ENCODE assay signal across 8 cellular contexts in genomic region chr12:65156366-65156831, GRCh38.
DNase-seq lines count a peak whose midpoint lies in the region; ATAC-seq and TF ChIP-seq lines count a peak whose summit lies in the region.

No MANE protein-coding gene starts in this region.

- DNase-seq in GM10248 (ENCODE audit: extremely low spot score): peak; percentile 48
- no peak for DNase-seq in NCI-H1105 treated with DMSO at 0.1 percent for 48 hours (lab: John Stamatoyannopoulos, UW)
- no peak for DNase-seq in kidney glomerular epithelial cell (lab: John Stamatoyannopoulos, UW)
- no peak for DNase-seq in NCI-H526 treated with DMSO at 0.1 percent for 48 hours (lab: John Stamatoyannopoulos, UW)
- no peak for DNase-seq in NCI-H446 (lab: John Stamatoyannopoulos, UW)

- peak overlapping the region; percentile 49 for H3K4me3 Mint-ChIP-seq in activated naive CD8-positive, alpha-beta T cell

- H3K27me3 Mint-ChIP-seq in activated naive CD8-positive, alpha-beta T cell: peaks cover 14% of the 10 kb centered on the region

- peaks cover 17% of the 10 kb centered on the region for H3K4me1 Mint-ChIP-seq in activated naive CD8-positive, alpha-beta T cell (ENCODE audit: low read depth)

- H3K9me3 Mint-ChIP-seq in activated naive CD8-positive, alpha-beta T cell (ENCODE audit: low read depth): no peaks in the 10 kb centered on the region

- CTCF ChIA-PET in GM10248 (lab: Yijun Ruan, JAX): interaction anchor here (1.1 to 2.5 kb wide), 6 partner anchors 13 to 361 kb away, joined by 3 to 12 read pairs (median 4); partner anchors contain the start of gene LEMD3

- POLR2A ChIA-PET in GM10248 (lab: Yijun Ruan, JAX): interaction anchor here (1.6 kb wide), 1 partner anchor 13 kb away, joined by 6 read pairs; the partner anchor contains the start of gene LEMD3

- ATAC-seq in GM21367 (IDR thresholded peaks at IDR 0.05; ENCODE audit: unreplicated experiment) (peak; percentile 85), HG03520 (IDR thresholded peaks at IDR 0.05; ENCODE audit: unreplicated experiment) (peak; percentile 84)

- no peak for TF ChIP-seq CTCF in GM10248 (IDR thresholded peaks at IDR 0.05; ENCODE audit: control extremely low read depth, extremely low read depth, low read depth, missing control alignments)

- no peaks in the 10 kb centered on the region for H3K36me3 Mint-ChIP-seq in activated naive CD8-positive, alpha-beta T cell

- peak overlapping the region; percentile 61 for H3K27ac Mint-ChIP-seq in activated naive CD8-positive, alpha-beta T cell
